In genomic region chr12:123033392-123034021, GRCh38 we compare ENCODE assay signal across 1 cellular context.
TF ChIP-seq lines count a peak whose summit lies in the region.

No MANE protein-coding gene starts in this region.

TF ChIP-seq in K562, 482 proteins besides CTCF, POLR2A, EP300 and RAD21 (continued from another document and continues in another):
- TF ChIP-seq, protein P1, sequence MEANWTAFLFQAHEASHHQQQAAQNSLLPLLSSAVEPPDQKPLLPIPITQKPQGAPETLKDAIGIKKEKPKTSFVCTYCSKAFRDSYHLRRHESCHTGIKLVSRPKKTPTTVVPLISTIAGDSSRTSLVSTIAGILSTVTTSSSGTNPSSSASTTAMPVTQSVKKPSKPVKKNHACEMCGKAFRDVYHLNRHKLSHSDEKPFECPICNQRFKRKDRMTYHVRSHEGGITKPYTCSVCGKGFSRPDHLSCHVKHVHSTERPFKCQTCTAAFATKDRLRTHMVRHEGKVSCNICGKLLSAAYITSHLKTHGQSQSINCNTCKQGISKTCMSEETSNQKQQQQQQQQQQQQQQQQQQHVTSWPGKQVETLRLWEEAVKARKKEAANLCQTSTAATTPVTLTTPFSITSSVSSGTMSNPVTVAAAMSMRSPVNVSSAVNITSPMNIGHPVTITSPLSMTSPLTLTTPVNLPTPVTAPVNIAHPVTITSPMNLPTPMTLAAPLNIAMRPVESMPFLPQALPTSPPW (CRISPR knock-in tag; IDR thresholded peaks at IDR 0.05), result peak; percentile 52
- TF ChIP-seq, protein P2, sequence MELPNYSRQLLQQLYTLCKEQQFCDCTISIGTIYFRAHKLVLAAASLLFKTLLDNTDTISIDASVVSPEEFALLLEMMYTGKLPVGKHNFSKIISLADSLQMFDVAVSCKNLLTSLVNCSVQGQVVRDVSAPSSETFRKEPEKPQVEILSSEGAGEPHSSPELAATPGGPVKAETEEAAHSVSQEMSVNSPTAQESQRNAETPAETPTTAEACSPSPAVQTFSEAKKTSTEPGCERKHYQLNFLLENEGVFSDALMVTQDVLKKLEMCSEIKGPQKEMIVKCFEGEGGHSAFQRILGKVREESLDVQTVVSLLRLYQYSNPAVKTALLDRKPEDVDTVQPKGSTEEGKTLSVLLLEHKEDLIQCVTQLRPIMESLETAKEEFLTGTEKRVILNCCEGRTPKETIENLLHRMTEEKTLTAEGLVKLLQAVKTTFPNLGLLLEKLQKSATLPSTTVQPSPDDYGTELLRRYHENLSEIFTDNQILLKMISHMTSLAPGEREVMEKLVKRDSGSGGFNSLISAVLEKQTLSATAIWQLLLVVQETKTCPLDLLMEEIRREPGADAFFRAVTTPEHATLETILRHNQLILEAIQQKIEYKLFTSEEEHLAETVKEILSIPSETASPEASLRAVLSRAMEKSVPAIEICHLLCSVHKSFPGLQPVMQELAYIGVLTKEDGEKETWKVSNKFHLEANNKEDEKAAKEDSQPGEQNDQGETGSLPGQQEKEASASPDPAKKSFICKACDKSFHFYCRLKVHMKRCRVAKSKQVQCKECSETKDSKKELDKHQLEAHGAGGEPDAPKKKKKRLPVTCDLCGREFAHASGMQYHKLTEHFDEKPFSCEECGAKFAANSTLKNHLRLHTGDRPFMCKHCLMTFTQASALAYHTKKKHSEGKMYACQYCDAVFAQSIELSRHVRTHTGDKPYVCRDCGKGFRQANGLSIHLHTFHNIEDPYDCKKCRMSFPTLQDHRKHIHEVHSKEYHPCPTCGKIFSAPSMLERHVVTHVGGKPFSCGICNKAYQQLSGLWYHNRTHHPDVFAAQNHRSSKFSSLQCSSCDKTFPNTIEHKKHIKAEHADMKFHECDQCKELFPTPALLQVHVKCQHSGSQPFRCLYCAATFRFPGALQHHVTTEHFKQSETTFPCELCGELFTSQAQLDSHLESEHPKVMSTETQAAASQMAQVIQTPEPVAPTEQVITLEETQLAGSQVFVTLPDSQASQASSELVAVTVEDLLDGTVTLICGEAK (IDR thresholded peaks at IDR 0.05), result no peak
- TF ChIP-seq, protein P2 (CRISPR knock-in tag; IDR thresholded peaks at IDR 0.05), result no peak
- TF ChIP-seq RBM39 (optimal IDR thresholded peaks at IDR 0.05; ENCODE audit: low read depth, low read length) (no peak), ZBED1 (IDR thresholded peaks at IDR 0.05) (no peak), RBBP5 (IDR thresholded peaks at IDR 0.05; ENCODE audit: borderline replicate concordance, insufficient read depth, low read length, poor library complexity, severe bottlenecking) (peak; percentile 40), BRD9 (IDR thresholded peaks at IDR 0.05; ENCODE audit: low read depth, partially characterized antibody) (no peak), ZNF232 (CRISPR knock-in tag; IDR thresholded peaks at IDR 0.05) (no peak), STAG1 (CRISPR knock-in tag; IDR thresholded peaks at IDR 0.05; ENCODE audit: borderline replicate concordance) (no peak), ZKSCAN8 (CRISPR knock-in tag; IDR thresholded peaks at IDR 0.05) (no peak), TCF3 (CRISPR knock-in tag; IDR thresholded peaks at IDR 0.05) (no peak; the same call in none of the 2 replicates), ZNF41 (CRISPR knock-in tag; conservative IDR thresholded peaks at IDR 0.05) (no peak), EWSR1 (IDR thresholded peaks at IDR 0.05; ENCODE audit: borderline replicate concordance, low read depth, partially characterized antibody) (no peak), ZNF699 (CRISPR knock-in tag; IDR thresholded peaks at IDR 0.05; ENCODE audit: insufficient replicate concordance) (no peak), TARDBP (IDR thresholded peaks at IDR 0.05) (no peak), ZNF695 (CRISPR knock-in tag; IDR thresholded peaks at IDR 0.05) (no peak; the same call in 1 of the 2 replicates), KDM4B (IDR thresholded peaks at IDR 0.05; ENCODE audit: borderline replicate concordance in 2 of 2, low read depth in 1 of 2) (no peak), NELFE (IDR thresholded peaks at IDR 0.05; ENCODE audit: insufficient read depth, insufficient read length) (no peak), FUS (optimal IDR thresholded peaks at IDR 0.05; ENCODE audit: low read depth, low read length) (no peak), TCF7 (IDR thresholded peaks at IDR 0.05; ENCODE audit: borderline replicate concordance) (0 out of 2 replicates have a peak, but pooled peaks have one; percentile 7), ASH1L (IDR thresholded peaks at IDR 0.05; ENCODE audit: borderline replicate concordance, low read depth, partially characterized antibody) (no peak), JUND (IDR thresholded peaks at IDR 0.05; ENCODE audit: borderline replicate concordance, low read depth, low read length) (peak; percentile 88), JUND (tag; IDR thresholded peaks at IDR 0.05; ENCODE audit: borderline replicate concordance, low read depth, low read length) (peak; percentile 95; the same call in 2 of the 3 replicates), HDAC2 (IDR thresholded peaks at IDR 0.05) (peak; percentile 81), MCM2 (IDR thresholded peaks at IDR 0.05; ENCODE audit: low read depth) (no peak), ZNF143 (CRISPR knock-in tag; IDR thresholded peaks at IDR 0.05) (no peak), SP1 (CRISPR knock-in tag; IDR thresholded peaks at IDR 0.05) (no peak; the same call in 1 of the 2 replicates), SMAD3 (CRISPR knock-in tag; conservative IDR thresholded peaks at IDR 0.05) (no peak), RBM34 (IDR thresholded peaks at IDR 0.05; ENCODE audit: borderline replicate concordance, insufficient read depth, low read length) (no peak), NFYB (IDR thresholded peaks at IDR 0.05; ENCODE audit: extremely low read depth, insufficient read length) (no peak), U2AF2 (optimal IDR thresholded peaks at IDR 0.05; ENCODE audit: low read depth, low read length) (no peak), RCOR1 (IDR thresholded peaks at IDR 0.05; ENCODE audit: borderline replicate concordance in 1 of 2, low read depth in 2 of 2, low read length in 2 of 2) (peak in 1 of 2 experiments; percentile 83; a peak in 2 of 4 replicates), ZNF280A (IDR thresholded peaks at IDR 0.05; ENCODE audit: low read depth, partially characterized antibody) (no peak), CREBBP (IDR thresholded peaks at IDR 0.05; ENCODE audit: low read depth, low read length) (no peak), MTA1 (IDR thresholded peaks at IDR 0.05; ENCODE audit: borderline replicate concordance) (peak; percentile 73), TCF15 (CRISPR knock-in tag; IDR thresholded peaks at IDR 0.05) (no peak), FOS (IDR thresholded peaks at IDR 0.05; ENCODE audit: extremely low read depth, insufficient read length) (no peak), FOXJ3 (CRISPR knock-in tag; IDR thresholded peaks at IDR 0.05) (no peak), IFI16 (CRISPR knock-in tag; IDR thresholded peaks at IDR 0.05) (no peak), ZNF57 (CRISPR knock-in tag; IDR thresholded peaks at IDR 0.05) (no peak), RNF2 (IDR thresholded peaks at IDR 0.05) (0 out of 2 replicates have a peak, but pooled peaks have one; percentile 11), L3MBTL2 (IDR thresholded peaks at IDR 0.05) (peak; percentile 89), THAP7 (CRISPR knock-in tag; IDR thresholded peaks at IDR 0.05) (no peak), DPF2 (IDR thresholded peaks at IDR 0.05) (peak; percentile 90), ZNF584 (CRISPR knock-in tag; IDR thresholded peaks at IDR 0.05; ENCODE audit: low read depth) (no peak), CBX5 (IDR thresholded peaks at IDR 0.05; ENCODE audit: borderline replicate concordance, low read depth) (no peak), ZNF239 (CRISPR knock-in tag; IDR thresholded peaks at IDR 0.05) (no peak), ATF3 (IDR thresholded peaks at IDR 0.05) (peak; percentile 89), ATF3 (CRISPR knock-in tag; conservative IDR thresholded peaks at IDR 0.05) (no peak), RBM14 (IDR thresholded peaks at IDR 0.05; ENCODE audit: borderline replicate concordance, insufficient read depth, low read depth, low read length) (no peak), IRF2 (CRISPR knock-in tag; IDR thresholded peaks at IDR 0.05) (no peak), CTCFL (IDR thresholded peaks at IDR 0.05; ENCODE audit: borderline replicate concordance, insufficient read depth, low read depth, low read length, poor library complexity, severe bottlenecking) (no peak)
- TF ChIP-seq, protein P3, sequence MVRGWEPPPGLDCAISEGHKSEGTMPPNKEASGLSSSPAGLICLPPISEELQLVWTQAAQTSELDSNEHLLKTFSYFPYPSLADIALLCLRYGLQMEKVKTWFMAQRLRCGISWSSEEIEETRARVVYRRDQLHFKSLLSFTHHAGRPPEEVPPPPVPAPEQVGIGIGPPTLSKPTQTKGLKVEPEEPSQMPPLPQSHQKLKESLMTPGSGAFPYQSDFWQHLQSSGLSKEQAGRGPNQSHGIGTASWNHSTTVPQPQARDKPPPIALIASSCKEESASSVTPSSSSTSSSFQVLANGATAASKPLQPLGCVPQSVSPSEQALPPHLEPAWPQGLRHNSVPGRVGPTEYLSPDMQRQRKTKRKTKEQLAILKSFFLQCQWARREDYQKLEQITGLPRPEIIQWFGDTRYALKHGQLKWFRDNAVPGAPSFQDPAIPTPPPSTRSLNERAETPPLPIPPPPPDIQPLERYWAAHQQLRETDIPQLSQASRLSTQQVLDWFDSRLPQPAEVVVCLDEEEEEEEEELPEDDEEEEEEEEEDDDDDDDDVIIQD (CRISPR knock-in tag; IDR thresholded peaks at IDR 0.05), result no peak
